In the genomic region with DNA sequence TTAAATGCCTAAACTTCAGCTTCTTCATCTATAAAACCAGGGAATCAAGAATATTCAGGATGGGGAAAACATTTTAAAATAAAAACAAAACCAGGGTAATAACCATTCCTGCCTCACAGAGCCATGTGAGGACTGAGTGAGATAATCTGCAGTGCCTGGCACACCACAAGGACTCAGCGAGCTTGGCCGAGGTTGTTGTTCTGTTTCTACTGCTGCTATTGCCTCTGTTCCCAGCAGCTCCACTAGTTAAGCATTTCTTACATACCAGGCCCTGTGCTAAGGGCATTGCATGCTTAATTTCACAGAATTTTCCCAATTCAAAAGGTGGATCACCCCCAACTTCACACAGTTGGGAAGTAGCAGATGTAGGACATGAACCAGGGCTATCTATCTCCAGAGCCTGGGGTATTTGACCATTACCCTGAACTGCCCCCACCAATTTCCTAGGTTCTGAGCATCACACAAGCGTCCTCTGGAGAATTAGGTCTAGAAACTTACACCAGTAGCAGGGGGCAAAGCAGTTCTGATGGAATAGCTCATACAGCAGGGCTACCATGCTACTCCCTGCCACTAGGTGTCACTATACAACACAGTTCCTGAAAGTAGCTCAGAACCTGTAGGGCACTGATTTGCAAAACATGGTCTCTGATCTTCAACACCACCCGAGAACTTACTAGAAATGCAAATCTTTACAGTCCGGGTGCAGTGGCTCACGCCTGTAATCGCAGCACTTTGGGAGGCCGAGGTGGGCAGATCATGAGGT, we compare ENCODE assay signal across 7 cellular contexts.
A peak's percentile ranks its signal among the peaks of the same experiment; 100 is the strongest.
DNase-seq lines count a peak whose midpoint lies in the region; ATAC-seq and TF ChIP-seq lines count a peak whose summit lies in the region.

No MANE protein-coding gene starts in this region.

- no peak for DNase-seq in GM10266 (ENCODE audit: extremely low spot score)
- peak; percentile 39 for DNase-seq in NCI-H748 (lab: John Stamatoyannopoulos, UW; ENCODE audit: unreplicated experiment)
- peak in 1 of 3 experiments; percentile 17 for DNase-seq in effector memory CD8-positive, alpha-beta T cell
- no peak for DNase-seq in osteocyte (ENCODE audit: extremely low spot score, unreplicated experiment)
- no peak for DNase-seq in effector CD4-positive, alpha-beta T cell

- no peak overlapping the region for H3K4me3 Mint-ChIP-seq in effector memory CD8-positive, alpha-beta T cell
- H3K4me3 Mint-ChIP-seq in osteocyte (ENCODE audit: unreplicated experiment), result no peak overlapping the region

- TF ChIP-seq CTCF in GM10266 (IDR thresholded peaks at IDR 0.05; ENCODE audit: control insufficient read depth, insufficient read depth, low read depth, missing control alignments), result peak; percentile 39
- peak; percentile 60 for TF ChIP-seq CTCF in osteocyte (IDR thresholded peaks at IDR 0.05)

- peak; percentile 35 for ATAC-seq in effector memory CD8-positive, alpha-beta T cell (replicated peaks)
- no peak for ATAC-seq in HG03139 (IDR thresholded peaks at IDR 0.05; ENCODE audit: unreplicated experiment)
- ATAC-seq in GM18498 (IDR thresholded peaks at IDR 0.05; ENCODE audit: unreplicated experiment), result no peak

- H3K4me1 Mint-ChIP-seq in effector memory CD8-positive, alpha-beta T cell (ENCODE audit: low read depth in 2 of 2), result no peaks in the 10 kb centered on the region
- peaks cover 70% of the 10 kb centered on the region for H3K4me1 Mint-ChIP-seq in osteocyte (ENCODE audit: unreplicated experiment)

- H3K9me3 Mint-ChIP-seq in effector memory CD8-positive, alpha-beta T cell, result peaks cover 0 to 7% of the 10 kb centered on the region in 2 donors
- no peaks in the 10 kb centered on the region for H3K9me3 Mint-ChIP-seq in osteocyte (ENCODE audit: unreplicated experiment)

- H3K36me3 Mint-ChIP-seq in effector memory CD8-positive, alpha-beta T cell (ENCODE audit: insufficient read depth), result peaks cover 8% of the 10 kb centered on the region
- peaks cover 50% of the 10 kb centered on the region for H3K36me3 Mint-ChIP-seq in osteocyte (ENCODE audit: unreplicated experiment)

- H3K27ac Mint-ChIP-seq in effector memory CD8-positive, alpha-beta T cell, result peak overlapping the region in 1 of 2 donors; percentile 51
- H3K27ac Mint-ChIP-seq in osteocyte (ENCODE audit: unreplicated experiment), result peak overlapping the region; percentile 83

- H3K27me3 Mint-ChIP-seq in effector memory CD8-positive, alpha-beta T cell, result no peaks in the 10 kb centered on the region
- no peaks in the 10 kb centered on the region for H3K27me3 Mint-ChIP-seq in osteocyte (ENCODE audit: unreplicated experiment)
